2 cellular contexts compared by ENCODE assay signal in genomic region chr2:241706539-241706938, GRCh38.
TF ChIP-seq lines count a peak whose summit lies in the region.

No MANE protein-coding gene starts in this region.

TF ChIP-seq in HEK293, 187 proteins besides CTCF, POLR2A, EP300 and RAD21:
- TF ChIP-seq ZNF558 (tag by site-specific recombination; IDR thresholded peaks at IDR 0.05) (no peak), SETDB1 (IDR thresholded peaks at IDR 0.05; ENCODE audit: insufficient read length, low read length) (peak; percentile 30), ZNF529 (tag by site-specific recombination; IDR thresholded peaks at IDR 0.05; ENCODE audit: insufficient replicate concordance) (no peak)
TF ChIP-seq in HEK293: peak in this region for 1.

TF ChIP-seq in GM12878, 131 proteins besides CTCF, POLR2A, EP300 and RAD21:
- TF ChIP-seq ATF7 (IDR thresholded peaks at IDR 0.05; ENCODE audit: low read depth), result no peak
- TF ChIP-seq ZNF274 (IDR thresholded peaks at IDR 0.05; ENCODE audit: insufficient read depth, insufficient read length), result no peak
- peak; percentile 61; the same call in 1 of the 2 replicates for TF ChIP-seq CBX5 (IDR thresholded peaks at IDR 0.05; ENCODE audit: low read depth)
- TF ChIP-seq ZNF622 (IDR thresholded peaks at IDR 0.05), result no peak
- TF ChIP-seq PBX3 (IDR thresholded peaks at IDR 0.05; ENCODE audit: insufficient replicate concordance, low read depth, low read length), result no peak
